In the genomic region with DNA sequence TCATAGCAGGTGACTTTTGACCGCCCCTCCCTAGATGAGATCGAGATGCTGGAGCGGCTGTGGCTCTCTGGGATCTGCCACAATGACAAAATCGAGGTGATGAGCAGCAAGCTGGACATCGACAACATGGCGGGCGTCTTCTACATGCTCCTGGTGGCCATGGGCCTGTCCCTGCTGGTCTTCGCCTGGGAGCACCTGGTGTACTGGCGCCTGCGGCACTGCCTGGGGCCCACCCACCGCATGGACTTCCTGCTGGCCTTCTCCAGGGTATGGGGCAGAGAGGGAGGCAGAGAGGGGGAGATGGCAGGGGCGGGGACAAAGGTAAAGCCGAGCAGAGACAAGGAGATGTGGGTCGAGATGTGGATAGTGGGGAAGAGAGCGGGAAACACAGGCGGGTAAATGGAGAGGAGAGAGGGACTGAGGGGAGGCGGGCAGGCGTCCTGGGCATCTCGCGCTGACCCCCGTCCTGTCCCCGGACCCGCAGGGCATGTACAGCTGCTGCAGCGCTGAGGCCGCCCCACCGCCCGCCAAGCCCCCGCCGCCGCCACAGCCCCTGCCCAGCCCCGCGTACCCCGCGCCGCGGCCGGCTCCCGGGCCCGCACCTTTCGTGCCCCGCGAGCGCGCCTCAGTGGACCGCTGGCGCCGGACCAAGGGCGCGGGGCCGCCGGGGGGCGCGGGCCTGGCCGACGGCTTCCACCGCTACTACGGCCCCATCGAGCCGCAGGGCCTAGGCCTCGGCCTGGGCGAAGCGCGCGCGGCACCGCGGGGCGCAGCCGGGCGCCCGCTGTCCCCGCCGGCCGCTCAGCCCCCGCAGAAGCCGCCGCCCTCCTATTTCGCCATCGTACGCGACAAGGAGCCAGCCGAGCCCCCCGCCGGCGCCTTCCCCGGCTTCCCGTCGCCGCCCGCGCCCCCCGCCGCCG, we compare ENCODE assay signal across 16 cellular contexts. TPM values are rescaled to one million over a fixed set of nuclear protein-coding genes. Genes with fewer than 3 reads are reported as not detected.
A peak's percentile ranks its signal among the peaks of the same experiment; 100 is the strongest.
DNase-seq lines count a peak whose midpoint lies in the region; ATAC-seq and TF ChIP-seq lines count a peak whose summit lies in the region.
"Had no signal": no experiment of that assay in that cellular context is flagged by ENCODE, and none has a peak within 500 bp of the region (broad histone marks: within the 10 kb centered on the region; RNA-seq: fewer than 3 reads in every experiment).

No MANE protein-coding gene starts in this region.

- TF ChIP-seq CTCF in GM13977 (IDR thresholded peaks at IDR 0.05; ENCODE audit: extremely low read depth, insufficient read depth, missing control alignments), result no peak
- no peak for TF ChIP-seq CTCF in breast epithelium (IDR thresholded peaks at IDR 0.05)
- no peak for TF ChIP-seq CTCF in neural crest cell (conservative IDR thresholded peaks at IDR 0.05)
- no peak for TF ChIP-seq CTCF in lower lobe of right lung (IDR thresholded peaks at IDR 0.05)

- no peak for DNase-seq in activated T-cell treated with anti-CD3 and anti-CD28 coated beads, Interleukin-2, amount 50 U/mL, for 4 hours
- DNase-seq in activated T-cell treated with anti-CD3 and anti-CD28 coated beads, Interleukin-2, amount 50 U/mL, for 48 hours, result no peak
- DNase-seq in GM13977 (ENCODE audit: low spot score) (peak; percentile 21), breast epithelium (ENCODE audit: low spot score in 2 of 2) (no peak), neural crest cell (ENCODE audit: low read depth, low spot score) (no peak), lower lobe of right lung (no peak), SKM-1 (lab: John Stamatoyannopoulos, UW; ENCODE audit: unreplicated experiment) (no peak)
- no peak for DNase-seq in activated T-helper 2 cell treated with anti-CD3 and anti-CD28 coated beads, Interferon-gamma antibody, Interleukin-2, Interleukin-4, amounts not matched to agents 10 μg/mL and 5 μg/mL and 100 μg/mL, durations not matched to agents 14 hours and 24 hours and 36 hours (ENCODE audit: low spot score)
- DNase-seq: GF-D8, HCEC 1CT, islet precursor cell, MM.1S, NCI-H526 treated with DMSO at 0.1 percent for 48 hours, nucleus accumbens, OCI-M1, SJCRH30 had no signal

- H3K36me3 ChIP-seq in breast epithelium, result no peaks in the 10 kb centered on the region
- peaks cover 5% of the 10 kb centered on the region for H3K36me3 ChIP-seq in lower lobe of right lung

- H3K27me3 Mint-ChIP-seq in activated T-cell treated with anti-CD3 and anti-CD28 coated beads, Interleukin-2, amount 50 U/mL, for 4 hours (ENCODE audit: low read depth), result peaks cover 28% of the 10 kb centered on the region
- H3K27me3 Mint-ChIP-seq in neural crest cell (ENCODE audit: low read depth), result no peaks in the 10 kb centered on the region
- peaks cover 27% of the 10 kb centered on the region for H3K27me3 Mint-ChIP-seq in activated T-helper 2 cell treated with anti-CD3 and anti-CD28 coated beads, Interferon-gamma antibody, Interleukin-2, Interleukin-4, amounts not matched to agents 10 μg/mL and 5 μg/mL and 100 μg/mL, durations not matched to agents 14 hours and 24 hours and 36 hours (ENCODE audit: low read depth)

- no peak overlapping the region for H3K27ac ChIP-seq in breast epithelium
- no peak overlapping the region for H3K27ac ChIP-seq in lower lobe of right lung
- H3K27ac ChIP-seq: SJCRH30 had no signal

- H3K9me3 ChIP-seq in breast epithelium (no peaks in the 10 kb centered on the region), lower lobe of right lung (no peaks in the 10 kb centered on the region)
- H3K9me3 ChIP-seq: SJCRH30 had no signal

- ATAC-seq in activated T-cell treated with anti-CD3 and anti-CD28 coated beads, Interleukin-2, amount 50 U/mL, for 4 hours, result no peak
- ATAC-seq in lower lobe of right lung, result no peak

- H3K27me3 ChIP-seq in breast epithelium (peaks cover 0 to 3% of the 10 kb centered on the region in 2 donors), lower lobe of right lung (ENCODE audit: low read depth) (peaks cover 31% of the 10 kb centered on the region)
- H3K27me3 ChIP-seq: SJCRH30 had no signal

- H3K4me1 Mint-ChIP-seq in activated T-cell treated with anti-CD3 and anti-CD28 coated beads, Interleukin-2, amount 50 U/mL, for 4 hours (ENCODE audit: low read depth), result peaks cover 25% of the 10 kb centered on the region
- H3K4me1 Mint-ChIP-seq in neural crest cell, result peaks cover 27% of the 10 kb centered on the region
- H3K4me1 Mint-ChIP-seq in activated T-helper 2 cell treated with anti-CD3 and anti-CD28 coated beads, Interferon-gamma antibody, Interleukin-2, Interleukin-4, amounts not matched to agents 10 μg/mL and 5 μg/mL and 100 μg/mL, durations not matched to agents 14 hours and 24 hours and 36 hours (ENCODE audit: low read depth), result peaks cover 16% of the 10 kb centered on the region

- H3K4me3 Mint-ChIP-seq in activated T-cell treated with anti-CD3 and anti-CD28 coated beads, Interleukin-2, amount 50 U/mL, for 4 hours, result peak overlapping the region; percentile 47
- peak overlapping the region; percentile 47 for H3K4me3 Mint-ChIP-seq in neural crest cell
- no peak overlapping the region for H3K4me3 Mint-ChIP-seq in activated T-helper 2 cell treated with anti-CD3 and anti-CD28 coated beads, Interferon-gamma antibody, Interleukin-2, Interleukin-4, amounts not matched to agents 10 μg/mL and 5 μg/mL and 100 μg/mL, durations not matched to agents 14 hours and 24 hours and 36 hours (ENCODE audit: low read depth)

- intact Hi-C loops in breast epithelium (cut with DNase I; ENCODE audit: low total_unique reads), result loop anchor here (1.0 kb wide), 1 partner anchor 37 kb away; no protein-coding TSS in a partner anchor
- intact Hi-C loops in activated T-helper 2 cell treated with anti-CD3 and anti-CD28 coated beads, Interferon-gamma antibody, Interleukin-2, Interleukin-4, amounts not matched to agents 10 μg/mL and 5 μg/mL and 100 μg/mL, durations not matched to agents 14 hours and 24 hours and 36 hours (cut with micrococcal nuclease), result no loop called here
- intact Hi-C loops in lower lobe of right lung (cut with DNase I), result no loop called here

- in situ Hi-C loops in GM13977 (cut with MboI; ENCODE audit: low pct_unique_long_range_greater_than_20kb, low sequenced_read_pairs, unreplicated experiment), result no loop called here

- H3K4me3 ChIP-seq in breast epithelium, result peak overlapping the region in 2 of 3 donors; percentile 86 to 99
- no peak overlapping the region for H3K4me3 ChIP-seq in lower lobe of right lung
- H3K4me3 ChIP-seq: SJCRH30 had no signal

- peaks cover 10 to 12% of the 10 kb centered on the region in 2 donors for H3K4me1 ChIP-seq in breast epithelium
- H3K4me1 ChIP-seq in lower lobe of right lung, result peaks cover 31% of the 10 kb centered on the region

- no peak for TF ChIP-seq POLR2A in breast epithelium (IDR thresholded peaks at IDR 0.05)

- H3K36me3 Mint-ChIP-seq in activated T-cell treated with anti-CD3 and anti-CD28 coated beads, Interleukin-2, amount 50 U/mL, for 4 hours (ENCODE audit: insufficient read depth), result peaks cover 3% of the 10 kb centered on the region
- no peaks in the 10 kb centered on the region for H3K36me3 Mint-ChIP-seq in neural crest cell (ENCODE audit: low read depth)
- peaks cover 17% of the 10 kb centered on the region for H3K36me3 Mint-ChIP-seq in activated T-helper 2 cell treated with anti-CD3 and anti-CD28 coated beads, Interferon-gamma antibody, Interleukin-2, Interleukin-4, amounts not matched to agents 10 μg/mL and 5 μg/mL and 100 μg/mL, durations not matched to agents 14 hours and 24 hours and 36 hours (ENCODE audit: low read depth)

- no peaks in the 10 kb centered on the region for H3K9me3 Mint-ChIP-seq in activated T-cell treated with anti-CD3 and anti-CD28 coated beads, Interleukin-2, amount 50 U/mL, for 4 hours
- H3K9me3 Mint-ChIP-seq in neural crest cell, result no peaks in the 10 kb centered on the region
- H3K9me3 Mint-ChIP-seq in activated T-helper 2 cell treated with anti-CD3 and anti-CD28 coated beads, Interferon-gamma antibody, Interleukin-2, Interleukin-4, amounts not matched to agents 10 μg/mL and 5 μg/mL and 100 μg/mL, durations not matched to agents 14 hours and 24 hours and 36 hours, result no peaks in the 10 kb centered on the region

- H3K27ac Mint-ChIP-seq in neural crest cell (ENCODE audit: unreplicated experiment), result no peak overlapping the region
- H3K27ac Mint-ChIP-seq in activated T-helper 2 cell treated with anti-CD3 and anti-CD28 coated beads, Interferon-gamma antibody, Interleukin-2, Interleukin-4, amounts not matched to agents 10 μg/mL and 5 μg/mL and 100 μg/mL, durations not matched to agents 14 hours and 24 hours and 36 hours, result no peak overlapping the region

RNA-seq across cellular contexts. Expression of a gene that starts 3.4 kb away (rescaled TPM):
- 100 to 1,000 TPM; 175 to 192 (median 187) TPM for total RNA-seq in activated T-cell treated with anti-CD3 and anti-CD28 coated beads, Interleukin-2, amount 50 U/mL, for 4 hours
- total RNA-seq in breast epithelium (10 to 100 TPM; 25.0 to 35.4 (median 30.1) TPM), neural crest cell (52.1 and 56.1 TPM in 2 replicates), lower lobe of right lung (25.8 TPM)
- total RNA-seq in activated T-helper 2 cell treated with anti-CD3 and anti-CD28 coated beads, Interferon-gamma antibody, Interleukin-2, Interleukin-4, amounts not matched to agents 10 μg/mL and 5 μg/mL and 100 μg/mL, durations not matched to agents 14 hours and 24 hours and 36 hours, result 77.6 and 77.8 TPM in 2 replicates

RNA-seq across cellular contexts. Expression of a gene that starts 13.0 kb away (rescaled TPM):
- total RNA-seq in activated T-cell treated with anti-CD3 and anti-CD28 coated beads, Interleukin-2, amount 50 U/mL, for 4 hours, result 1 to 10 TPM; 3.1 to 3.3 (median 3.3) TPM
- total RNA-seq in breast epithelium, result 1 to 10 TPM in 2 of 3 donors, under 1 TPM in 1; 0.80 to 1.6 (median 1.0) TPM
- total RNA-seq in neural crest cell, result 1.5 and 2.0 TPM in 2 replicates
- 2.0 and 2.1 TPM in 2 replicates for total RNA-seq in activated T-helper 2 cell treated with anti-CD3 and anti-CD28 coated beads, Interferon-gamma antibody, Interleukin-2, Interleukin-4, amounts not matched to agents 10 μg/mL and 5 μg/mL and 100 μg/mL, durations not matched to agents 14 hours and 24 hours and 36 hours
- total RNA-seq in lower lobe of right lung, result 0.71 TPM

RNA-seq across cellular contexts. Expression of a gene that starts 26.8 kb away (rescaled TPM):
- 10 to 100 TPM; 30.7 to 36.2 (median 31.5) TPM for total RNA-seq in activated T-cell treated with anti-CD3 and anti-CD28 coated beads, Interleukin-2, amount 50 U/mL, for 4 hours
- total RNA-seq in breast epithelium (10 to 100 TPM; 42.2 to 74.7 (median 70.4) TPM), neural crest cell (172 and 196 TPM in 2 replicates), lower lobe of right lung (75.2 TPM)
- 37.7 and 38.6 TPM in 2 replicates for total RNA-seq in activated T-helper 2 cell treated with anti-CD3 and anti-CD28 coated beads, Interferon-gamma antibody, Interleukin-2, Interleukin-4, amounts not matched to agents 10 μg/mL and 5 μg/mL and 100 μg/mL, durations not matched to agents 14 hours and 24 hours and 36 hours

RNA-seq across cellular contexts. Expression of a gene that starts 48.9 kb away (rescaled TPM):
- under 1 TPM; 0.11 to 0.14 (median 0.13) TPM for total RNA-seq in activated T-cell treated with anti-CD3 and anti-CD28 coated beads, Interleukin-2, amount 50 U/mL, for 4 hours
- total RNA-seq in breast epithelium (under 1 TPM in 2 of 3 donors, not detected in 1; 0.32 to 0.33 TPM), neural crest cell (0.68 and 0.75 TPM in 2 replicates), lower lobe of right lung (0.95 TPM)
- total RNA-seq in activated T-helper 2 cell treated with anti-CD3 and anti-CD28 coated beads, Interferon-gamma antibody, Interleukin-2, Interleukin-4, amounts not matched to agents 10 μg/mL and 5 μg/mL and 100 μg/mL, durations not matched to agents 14 hours and 24 hours and 36 hours, result 0.34 and 0.39 TPM in 2 replicates
- total RNA-seq: SJCRH30 had no signal

RNA-seq across cellular contexts. Expression of a gene that starts 51.0 kb away (rescaled TPM):
- total RNA-seq in activated T-cell treated with anti-CD3 and anti-CD28 coated beads, Interleukin-2, amount 50 U/mL, for 4 hours, result 10 to 100 TPM; 58.6 to 63.8 (median 61.3) TPM
- total RNA-seq in breast epithelium (10 to 100 TPM; 66.2 to 85.0 (median 68.5) TPM), neural crest cell (163 and 172 TPM in 2 replicates), lower lobe of right lung (137 TPM)
- 80.2 and 87.8 TPM in 2 replicates for total RNA-seq in activated T-helper 2 cell treated with anti-CD3 and anti-CD28 coated beads, Interferon-gamma antibody, Interleukin-2, Interleukin-4, amounts not matched to agents 10 μg/mL and 5 μg/mL and 100 μg/mL, durations not matched to agents 14 hours and 24 hours and 36 hours
